In genomic region chr3:152847599-152847998, GRCh38 we compare ENCODE assay signal across 2 cellular contexts. TPM values are rescaled to one million over a fixed set of nuclear protein-coding genes. Genes with fewer than 3 reads are reported as not detected.
"Had no signal": no experiment of that assay in that cellular context is flagged by ENCODE, and none has a peak within 500 bp of the region (broad histone marks: within the 10 kb centered on the region; RNA-seq: fewer than 3 reads in every experiment).

No MANE protein-coding gene starts in this region.

RNA-seq across cellular contexts. Expression of gene P2RY1, which starts 12.7 kb away (rescaled TPM):
- total RNA-seq: HepG2, IMR-90 had no signal
- polyA plus RNA-seq: HepG2, IMR-90 had no signal
